In the genomic region with DNA sequence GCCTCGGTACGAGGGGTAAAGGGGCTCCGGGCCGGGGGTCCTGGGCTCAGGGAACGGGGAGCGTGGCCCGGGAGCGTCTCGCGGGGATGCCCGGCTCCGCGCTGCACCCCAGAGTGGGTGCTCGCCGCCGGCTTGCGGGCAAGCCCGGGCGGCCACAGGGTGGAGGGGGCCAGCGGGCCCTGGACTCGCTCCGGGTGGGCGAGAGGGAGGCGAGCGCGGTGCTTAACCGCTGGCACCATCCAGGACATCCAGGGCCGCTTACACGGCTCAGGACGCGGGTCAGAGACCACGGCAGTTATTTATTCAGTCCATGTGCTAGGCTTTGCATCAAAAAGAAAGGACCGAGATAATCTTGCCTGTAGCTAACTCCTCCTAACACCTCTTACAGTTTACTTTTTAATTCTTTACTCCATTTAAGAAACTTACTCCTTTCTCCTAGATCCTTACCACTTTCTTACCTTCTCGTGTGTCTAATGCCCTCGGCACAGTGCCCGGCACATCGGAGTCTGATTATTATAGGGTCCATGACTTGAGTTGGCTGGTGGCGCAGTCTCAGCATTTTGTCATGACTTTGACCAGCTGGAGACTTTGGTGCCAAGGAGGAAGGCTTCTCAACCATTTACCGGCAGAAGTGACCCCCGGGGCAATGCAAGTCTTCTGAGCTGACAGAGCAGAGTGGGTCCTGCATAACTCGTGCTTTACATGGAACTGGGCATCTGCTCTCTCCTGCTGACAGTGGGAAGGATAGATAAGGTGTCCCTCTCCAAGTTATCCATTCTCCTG, we compare ENCODE assay signal across 8 cellular contexts. TPM values are rescaled to one million over a fixed set of nuclear protein-coding genes. Genes with fewer than 3 reads are reported as not detected.
DNase-seq lines count a peak whose midpoint lies in the region; ATAC-seq, FAIRE-seq and TF ChIP-seq lines count a peak whose summit lies in the region.

No MANE protein-coding gene starts in this region.

- H3K27ac Mint-ChIP-seq in astrocyte (ENCODE audit: unreplicated experiment) = peak overlapping the region; percentile 73

- DNase-seq in AG10803 (ENCODE audit: low read depth) = peak; percentile 7
- DNase-seq in astrocyte (ENCODE audit: low read depth) = no peak
- DNase-seq in kidney = peak; percentile 71
- no peak for DNase-seq in DMS114 treated with DMSO at 0.1 percent for 48 hours (lab: John Stamatoyannopoulos, UW; ENCODE audit: unreplicated experiment)
- DNase-seq in DMS153 treated with DMSO at 0.1 percent for 48 hours (lab: John Stamatoyannopoulos, UW; ENCODE audit: unreplicated experiment) = no peak

- TF ChIP-seq CTCF in AG10803 (conservative IDR thresholded peaks at IDR 0.05; ENCODE audit: low read length) (no peak), astrocyte (IDR thresholded peaks at IDR 0.05; ENCODE audit: insufficient read depth, low read depth, low read length) (no peak), kidney (IDR thresholded peaks at IDR 0.05; ENCODE audit: borderline replicate concordance, extremely low read depth, insufficient read depth) (no peak)

- H3K27me3 Mint-ChIP-seq in astrocyte (ENCODE audit: low read depth, unreplicated experiment) = peaks cover 4% of the 10 kb centered on the region

- H3K9ac ChIP-seq in HUES48 (ENCODE audit: low read depth, low read length) = peak overlapping the region; percentile 65
- peak overlapping the region; percentile 86 for H3K9ac ChIP-seq in astrocyte (ENCODE audit: low read length)
- H3K9ac ChIP-seq in kidney (ENCODE audit: low read length in 2 of 2) = peak overlapping the region; percentile 80 to 85
- H3K9ac ChIP-seq in subcutaneous abdominal adipose tissue (ENCODE audit: low read length in 5 of 5) = peak overlapping the region; percentile 22 to 92 (median 89)

- H3K27me3 ChIP-seq in HUES48 (ENCODE audit: control insufficient read depth, insufficient read depth, low read length) = peaks cover 12% of the 10 kb centered on the region
- H3K27me3 ChIP-seq in astrocyte (ENCODE audit: insufficient read depth, low read length) = peaks cover 2% of the 10 kb centered on the region
- H3K27me3 ChIP-seq in subcutaneous abdominal adipose tissue (ENCODE audit: control insufficient read depth in 5 of 5, insufficient read depth in 4 of 5, low read length in 5 of 5) = no peaks in the 10 kb centered on the region

- peak overlapping the region; percentile 92 for H2AFZ ChIP-seq in astrocyte (ENCODE audit: low read depth, low read length)

- H3K79me2 ChIP-seq in astrocyte (ENCODE audit: insufficient read depth, low read length) = peaks cover 21% of the 10 kb centered on the region

- H3K27ac ChIP-seq in HUES48 (ENCODE audit: low read depth, low read length) (no peak overlapping the region), astrocyte (ENCODE audit: low read depth, low read length) (peak overlapping the region; percentile 60), kidney (ENCODE audit: low read depth in 2 of 2, low read length in 2 of 2) (peak overlapping the region; percentile 84 to 95), subcutaneous abdominal adipose tissue (ENCODE audit: low read depth, low read length) (peak overlapping the region; percentile 80)

- no peaks in the 10 kb centered on the region for H3K9me3 Mint-ChIP-seq in astrocyte (ENCODE audit: unreplicated experiment)

- peak; percentile 42 for ATAC-seq in GM19328 (IDR thresholded peaks at IDR 0.05; ENCODE audit: unreplicated experiment)

- H3K4me1 ChIP-seq in HUES48 (ENCODE audit: control insufficient read depth, insufficient read depth, low read length) (peaks cover 12% of the 10 kb centered on the region; the same call in 1 of the 2 replicates), astrocyte (ENCODE audit: insufficient read depth, low read length) (peaks cover 4% of the 10 kb centered on the region), kidney (ENCODE audit: control insufficient read depth in 1 of 2, insufficient read depth in 1 of 2, low read depth in 1 of 2, low read length in 2 of 2) (peaks cover 0 to 13% of the 10 kb centered on the region in 2 donors), subcutaneous abdominal adipose tissue (ENCODE audit: control insufficient read depth in 5 of 5, insufficient read depth in 5 of 5, low read length in 5 of 5) (peaks cover 2 to 31% (median 29%) of the 10 kb centered on the region in 5 donors)

- peak overlapping the region; percentile 89 for H3K4me2 ChIP-seq in astrocyte (ENCODE audit: low read length)

- H3K4me3 ChIP-seq in AG10803 (ENCODE audit: low read length) (peak overlapping the region; percentile 78), HUES48 (ENCODE audit: low read depth, low read length) (peak overlapping the region; percentile 69), astrocyte (ENCODE audit: insufficient read depth, low read depth, low read length) (peak overlapping the region; percentile 71), kidney (ENCODE audit: low read length in 2 of 2) (peak overlapping the region; percentile 75 to 92), subcutaneous abdominal adipose tissue (ENCODE audit: low read depth in 1 of 5, low read length in 5 of 5) (peak overlapping the region; percentile 87 to 94 (median 87))

- peaks cover 25% of the 10 kb centered on the region for H4K20me1 ChIP-seq in astrocyte (ENCODE audit: insufficient read depth, low read length)

- intact Hi-C loops in kidney (cut with DNase I) = no loop called here

- H3K36me3 Mint-ChIP-seq in astrocyte (ENCODE audit: low read depth, unreplicated experiment) = peaks cover 15% of the 10 kb centered on the region

- H3K36me3 ChIP-seq in HUES48 (ENCODE audit: control insufficient read depth, insufficient read depth, low read length) = no peaks in the 10 kb centered on the region
- no peaks in the 10 kb centered on the region for H3K36me3 ChIP-seq in astrocyte (ENCODE audit: insufficient read depth, low read length)
- H3K36me3 ChIP-seq in kidney (ENCODE audit: control insufficient read depth in 1 of 2, insufficient read depth in 2 of 2, low read length in 2 of 2) = no peaks in the 10 kb centered on the region
- no peaks in the 10 kb centered on the region for H3K36me3 ChIP-seq in subcutaneous abdominal adipose tissue (ENCODE audit: control insufficient read depth in 5 of 5, insufficient read depth in 5 of 5, low read length in 5 of 5)

- peak overlapping the region; percentile 99 for H3K4me3 Mint-ChIP-seq in astrocyte (ENCODE audit: unreplicated experiment)

- peaks cover 11% of the 10 kb centered on the region for H3K4me1 Mint-ChIP-seq in astrocyte (ENCODE audit: low read depth, unreplicated experiment)

- FAIRE-seq in astrocyte (lab: Jason Lieb, UNC) (no peak), kidney (lab: Jason Lieb, UNC) (no peak)

- H3K9me3 ChIP-seq in HUES48 (ENCODE audit: control insufficient read depth, insufficient read depth, low read length) (no peaks in the 10 kb centered on the region), astrocyte (ENCODE audit: insufficient read depth, low read depth, low read length) (no peaks in the 10 kb centered on the region), kidney (ENCODE audit: control insufficient read depth in 1 of 2, low read length in 2 of 2) (no peaks in the 10 kb centered on the region), subcutaneous abdominal adipose tissue (ENCODE audit: control insufficient read depth in 5 of 5, low read length in 5 of 5) (no peaks in the 10 kb centered on the region)

RNA-seq across cellular contexts. Expression of a gene that starts 0.4 kb away (rescaled TPM):
- total RNA-seq in astrocyte (122 and 132 TPM in 2 replicates), kidney (287 TPM)
- polyA plus RNA-seq in kidney (ENCODE audit: insufficient read depth, low read depth, low replicate concordance) = 168 TPM

Comparison
In these comparisons a context has a peak if more than half of its experiments do, and no peak if none do; other contexts are left out.
1. DNase-seq: peak in AG10803 (single experiment) and kidney (single experiment); none in astrocyte (single experiment), DMS114 treated with DMSO at 0.1 percent for 48 hours (single experiment) and DMS153 treated with DMSO at 0.1 percent for 48 hours (single experiment).
2. Peak in every context shown above with its lines, with median percentiles within 50 percentile points of each other: H3K4me3 ChIP-seq and H3K9ac ChIP-seq.